ENCODE assay signal across 8 cellular contexts in the genomic region with DNA sequence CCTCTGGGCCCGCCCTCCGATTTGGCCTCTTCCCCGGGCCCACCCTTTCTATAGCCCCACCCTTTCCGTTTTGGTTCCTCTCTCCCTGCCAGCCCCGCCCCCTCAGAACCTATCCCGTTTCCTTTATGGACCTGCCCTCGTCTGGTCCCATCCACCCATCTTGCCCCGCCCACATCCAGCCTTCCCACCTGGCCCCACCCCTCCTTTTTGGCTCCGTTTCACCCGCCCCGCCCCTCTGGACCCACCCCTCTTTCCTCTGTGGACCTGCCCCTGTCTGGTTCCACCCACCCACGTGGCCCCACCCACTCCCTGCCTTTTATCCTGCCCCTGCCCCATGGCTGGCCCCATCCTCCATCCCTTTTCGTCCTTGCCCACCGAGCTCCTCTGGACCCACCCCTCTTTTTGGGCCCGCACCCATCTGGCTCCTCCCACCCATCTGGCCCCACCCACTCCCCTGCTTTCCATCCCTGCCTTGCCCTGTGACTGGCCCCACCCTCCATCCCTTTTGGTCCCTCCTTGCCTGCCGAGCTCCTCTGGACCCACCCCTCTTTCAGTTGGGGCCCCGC.
A peak's percentile ranks its signal among the peaks of the same experiment; 100 is the strongest.
DNase-seq lines count a peak whose midpoint lies in the region; ATAC-seq, FAIRE-seq and TF ChIP-seq lines count a peak whose summit lies in the region.

No MANE protein-coding gene starts in this region.

- H3K4me3 Mint-ChIP-seq in activated naive CD8-positive, alpha-beta T cell treated with anti-CD3 and anti-CD28 coated beads, Interleukin-2, amount 10 ng/mL, durations not matched to agents 7 days and 5 days = peak overlapping the region; percentile 84
- H3K4me3 Mint-ChIP-seq in mesothelial cell of epicardium = peak overlapping the region; percentile 15

- H3K27ac Mint-ChIP-seq in activated naive CD8-positive, alpha-beta T cell treated with anti-CD3 and anti-CD28 coated beads, Interleukin-2, amount 10 ng/mL, durations not matched to agents 7 days and 5 days = peak overlapping the region; percentile 69
- no peak overlapping the region for H3K27ac Mint-ChIP-seq in mesothelial cell of epicardium

- peaks cover 21% of the 10 kb centered on the region for H3K27me3 Mint-ChIP-seq in activated naive CD8-positive, alpha-beta T cell treated with anti-CD3 and anti-CD28 coated beads, Interleukin-2, amount 10 ng/mL, durations not matched to agents 7 days and 5 days
- peaks cover 59% of the 10 kb centered on the region for H3K27me3 Mint-ChIP-seq in mesothelial cell of epicardium (ENCODE audit: low read depth)

- intact Hi-C loops in transverse colon (cut with DNase I; ENCODE audit: low total_unique reads) = no loop called here

- H3K27me3 ChIP-seq in Peyer's patch (no peaks in the 10 kb centered on the region), transverse colon (peaks cover 39% of the 10 kb centered on the region)

- H3K36me3 Mint-ChIP-seq in activated naive CD8-positive, alpha-beta T cell treated with anti-CD3 and anti-CD28 coated beads, Interleukin-2, amount 10 ng/mL, durations not matched to agents 7 days and 5 days = no peaks in the 10 kb centered on the region
- no peaks in the 10 kb centered on the region for H3K36me3 Mint-ChIP-seq in mesothelial cell of epicardium

- TF ChIP-seq POLR2A in H54 (IDR thresholded peaks at IDR 0.05; ENCODE audit: low read depth, low read length) = no peak
- TF ChIP-seq POLR2A in Peyer's patch (IDR thresholded peaks at IDR 0.05) = no peak
- TF ChIP-seq POLR2A in transverse colon (IDR thresholded peaks at IDR 0.05) = no peak

- H3K36me3 ChIP-seq in Peyer's patch (no peaks in the 10 kb centered on the region), transverse colon (no peaks in the 10 kb centered on the region)

- no peak for TF ChIP-seq EP300 in transverse colon (IDR thresholded peaks at IDR 0.05; ENCODE audit: low read depth)

- ATAC-seq in activated naive CD8-positive, alpha-beta T cell treated with anti-CD3 and anti-CD28 coated beads, Interleukin-2, amount 10 ng/mL, durations not matched to agents 7 days and 5 days (ENCODE audit: low read depth) = peak; percentile 64
- no peak for ATAC-seq in GM21526 (IDR thresholded peaks at IDR 0.05; ENCODE audit: low FRiP score, unreplicated experiment)
- no peak for ATAC-seq in HG03432 (IDR thresholded peaks at IDR 0.05; ENCODE audit: unreplicated experiment)

- peaks cover 12% of the 10 kb centered on the region for H3K4me1 Mint-ChIP-seq in activated naive CD8-positive, alpha-beta T cell treated with anti-CD3 and anti-CD28 coated beads, Interleukin-2, amount 10 ng/mL, durations not matched to agents 7 days and 5 days
- H3K4me1 Mint-ChIP-seq in mesothelial cell of epicardium = peaks cover 34% of the 10 kb centered on the region

- POLR2A ChIA-PET in activated naive CD8-positive, alpha-beta T cell treated with anti-CD3 and anti-CD28 coated beads, Interleukin-2, amount 10 ng/mL, durations not matched to agents 7 days and 5 days (lab: Charles Lee) = no interaction called here

- H3K27ac ChIP-seq in Peyer's patch = no peak overlapping the region
- peak overlapping the region in 1 of 4 donors; percentile 25 for H3K27ac ChIP-seq in transverse colon

- DNase-seq in H54 (ENCODE audit: insufficient read length, low spot score) = peak; percentile 62
- peak; percentile 43 to 67 (median 64) for DNase-seq in Peyer's patch
- peak; percentile 67 for DNase-seq in activated naive CD8-positive, alpha-beta T cell treated with anti-CD3 and anti-CD28 coated beads, Interleukin-2, amount 10 ng/mL, durations not matched to agents 7 days and 5 days
- DNase-seq in mesothelial cell of epicardium (ENCODE audit: low spot score in 2 of 2, unreplicated experiment in 2 of 2) = peak in 1 of 2 experiments; percentile 56
- peak; percentile 75 for DNase-seq in transverse colon
- DNase-seq in NK-92 treated with Interleukin-12 subunit alpha and Interleukin-12 subunit beta, amount 100 ng/mL, for 24 hours (lab: John Stamatoyannopoulos, UW) = no peak

- in situ Hi-C loops in transverse colon (cut with MboI; ENCODE audit: low pct_ligation_motif_present in 1 of 4, low pct_unique_long_range_greater_than_20kb in 1 of 4, low sequenced_read_pairs in 3 of 4) = no loop called here

- FAIRE-seq in H54 (lab: Jason Lieb, UNC) = peak; percentile 80

- no peaks in the 10 kb centered on the region for H3K9me3 Mint-ChIP-seq in activated naive CD8-positive, alpha-beta T cell treated with anti-CD3 and anti-CD28 coated beads, Interleukin-2, amount 10 ng/mL, durations not matched to agents 7 days and 5 days
- no peaks in the 10 kb centered on the region for H3K9me3 Mint-ChIP-seq in mesothelial cell of epicardium

- TF ChIP-seq CTCF in Peyer's patch (IDR thresholded peaks at IDR 0.05) = no peak
- TF ChIP-seq CTCF in mesothelial cell of epicardium (IDR thresholded peaks at IDR 0.05; ENCODE audit: unreplicated experiment) = no peak
- TF ChIP-seq CTCF in transverse colon (IDR thresholded peaks at IDR 0.05) = no peak

- 0 to 1% methylated on average over 8 to 17 of the region's 17 CpGs for WGBS in transverse colon (ENCODE audit: low coverage in 1 of 2), 2 donors

- peak overlapping the region in 1 of 4 donors; percentile 15 for H3K4me3 ChIP-seq in Peyer's patch
- peak overlapping the region in 2 of 4 donors; percentile 19 to 26 for H3K4me3 ChIP-seq in transverse colon

- peaks cover 0 to 16% (median 2%) of the 10 kb centered on the region in 4 donors for H3K4me1 ChIP-seq in Peyer's patch
- peaks cover 0 to 32% (median 12%) of the 10 kb centered on the region in 4 donors for H3K4me1 ChIP-seq in transverse colon

- no peaks in the 10 kb centered on the region for H3K9me3 ChIP-seq in Peyer's patch
- no peaks in the 10 kb centered on the region for H3K9me3 ChIP-seq in transverse colon
